17 cellular contexts compared by ENCODE assay signal in the genomic region with DNA sequence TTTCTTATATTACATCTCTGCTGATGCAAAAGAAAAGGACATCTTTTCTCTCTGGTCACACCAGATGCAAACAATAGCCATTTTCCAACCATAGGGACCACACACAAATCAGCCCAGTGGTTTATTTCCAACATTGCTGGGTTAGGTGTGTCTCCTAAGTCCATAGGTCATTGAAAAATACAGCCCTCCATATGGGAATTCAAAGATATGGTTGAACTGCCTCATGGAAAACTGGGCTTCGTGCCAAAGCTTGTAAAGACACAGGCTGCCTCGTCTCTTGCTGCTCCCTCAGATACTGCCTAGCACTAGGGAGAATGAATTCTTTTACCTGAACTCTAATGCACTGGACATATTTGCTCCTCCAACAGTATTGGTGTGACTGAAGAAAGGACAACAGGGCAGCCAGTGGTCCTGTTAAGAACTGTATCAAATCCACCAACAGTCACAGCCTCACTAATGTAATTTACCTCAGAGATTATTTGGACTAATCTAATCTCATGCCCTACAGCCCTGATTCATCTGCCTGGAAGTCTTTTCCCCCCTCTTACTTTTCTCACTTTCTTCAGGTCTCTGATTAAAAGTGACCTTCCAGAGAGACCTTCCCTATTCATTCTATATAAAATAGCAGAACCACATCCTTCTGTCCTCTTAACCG. TPM values are rescaled to one million over a fixed set of nuclear protein-coding genes. Genes with fewer than 3 reads are reported as not detected.
DNase-seq lines count a peak whose midpoint lies in the region; ATAC-seq, FAIRE-seq and TF ChIP-seq lines count a peak whose summit lies in the region.
"Had no signal": no experiment of that assay in that cellular context is flagged by ENCODE, and none has a peak within 500 bp of the region (broad histone marks: within the 10 kb centered on the region; RNA-seq: fewer than 3 reads in every experiment).

No MANE protein-coding gene starts in this region.

- H3K27ac ChIP-seq in cardiac muscle cell (no peak overlapping the region), heart left ventricle (no peak overlapping the region), colonic mucosa (peak overlapping the region; percentile 72)
- H3K27ac ChIP-seq: tibial artery had no signal

- H3K4me1 ChIP-seq in cardiac muscle cell (ENCODE audit: low read depth) (no peaks in the 10 kb centered on the region), heart left ventricle (no peaks in the 10 kb centered on the region), colonic mucosa (peaks cover 7% of the 10 kb centered on the region)
- H3K4me1 ChIP-seq: tibial artery had no signal

- H3K36me3 Mint-ChIP-seq in activated naive CD4-positive, alpha-beta T cell treated with anti-CD3 and anti-CD28 coated beads, Interleukin-2, amount 50 U/mL, for 72 hours, result no peaks in the 10 kb centered on the region

- intact Hi-C loops in heart left ventricle (cut with DNase I), result no loop called here
- intact Hi-C loops in colonic mucosa (cut with DNase I), result no loop called here

- DNase-seq in cardiac muscle cell (ENCODE audit: low read depth in 1 of 2, low spot score in 1 of 2), result peak; percentile 21 to 71
- no peak for DNase-seq in heart left ventricle
- peak; percentile 74 to 88 for DNase-seq in NCI-H524 (lab: John Stamatoyannopoulos, UW)
- peak; percentile 87 for DNase-seq in colonic mucosa
- DNase-seq in urothelium cell line (ENCODE audit: low spot score), result peak; percentile 10
- DNase-seq in activated naive CD4-positive, alpha-beta T cell treated with anti-CD3 and anti-CD28 coated beads, Interleukin-2, amount 50 U/mL, for 72 hours (ENCODE audit: low spot score in 2 of 2), result no peak
- DNase-seq: activated CD4-positive, alpha-beta T cell treated with anti-CD3 and anti-CD28 coated beads, Interleukin-2, amount 10 ng/mL, durations not matched to agents 7 days and 5 days; activated naive CD8-positive, alpha-beta T cell treated with anti-CD3 and anti-CD28 coated beads, Interleukin-2, amount 50 U/mL, for 24 hours; activated T-cell treated with anti-CD3 and anti-CD28 coated beads, Interleukin-2, amount 50 U/mL, for 24 hours; islet precursor cell; midbrain; occipital lobe; stimulated activated CD4-positive, alpha-beta T cell treated with anti-CD3 and anti-CD28 coated beads, Interleukin-4, amount 100 ng/mL, for 4 hours; tibial artery had no signal

- no peak overlapping the region for H3K4me3 ChIP-seq in cardiac muscle cell
- no peak overlapping the region for H3K4me3 ChIP-seq in heart left ventricle
- H3K4me3 ChIP-seq in colonic mucosa, result no peak overlapping the region
- H3K4me3 ChIP-seq: tibial artery had no signal

- H3K36me3 ChIP-seq in cardiac muscle cell (no peaks in the 10 kb centered on the region), heart left ventricle (no peaks in the 10 kb centered on the region), colonic mucosa (no peaks in the 10 kb centered on the region)
- H3K36me3 ChIP-seq: tibial artery had no signal

- TF ChIP-seq POLR2A in heart left ventricle (IDR thresholded peaks at IDR 0.05), result no peak

- H3K27me3 ChIP-seq in cardiac muscle cell (no peaks in the 10 kb centered on the region), heart left ventricle (no peaks in the 10 kb centered on the region), colonic mucosa (no peaks in the 10 kb centered on the region)
- H3K27me3 ChIP-seq: tibial artery had no signal

- ATAC-seq in heart left ventricle (no peak), HG02852 (IDR thresholded peaks at IDR 0.05; ENCODE audit: unreplicated experiment) (no peak), HG02623 (IDR thresholded peaks at IDR 0.05; ENCODE audit: unreplicated experiment) (no peak)
- ATAC-seq in activated naive CD4-positive, alpha-beta T cell treated with anti-CD3 and anti-CD28 coated beads, Interleukin-2, amount 50 U/mL, for 72 hours, result no peak
- ATAC-seq: activated naive CD8-positive, alpha-beta T cell treated with anti-CD3 and anti-CD28 coated beads, Interleukin-2, amount 50 U/mL, for 24 hours had no signal

- no peak overlapping the region for H3K27ac Mint-ChIP-seq in activated naive CD4-positive, alpha-beta T cell treated with anti-CD3 and anti-CD28 coated beads, Interleukin-2, amount 50 U/mL, for 72 hours
- H3K27ac Mint-ChIP-seq: activated CD4-positive, alpha-beta T cell treated with anti-CD3 and anti-CD28 coated beads, Interleukin-2, amount 10 ng/mL, durations not matched to agents 7 days and 5 days; activated naive CD8-positive, alpha-beta T cell treated with anti-CD3 and anti-CD28 coated beads, Interleukin-2, amount 50 U/mL, for 24 hours; activated T-cell treated with anti-CD3 and anti-CD28 coated beads, Interleukin-2, amount 50 U/mL, for 24 hours had no signal

- no peaks in the 10 kb centered on the region for H3K9me3 ChIP-seq in cardiac muscle cell (ENCODE audit: low read depth)
- H3K9me3 ChIP-seq in heart left ventricle, result no peaks in the 10 kb centered on the region
- no peaks in the 10 kb centered on the region for H3K9me3 ChIP-seq in colonic mucosa
- H3K9me3 ChIP-seq: tibial artery had no signal

- H3K9me3 Mint-ChIP-seq in activated naive CD4-positive, alpha-beta T cell treated with anti-CD3 and anti-CD28 coated beads, Interleukin-2, amount 50 U/mL, for 72 hours, result no peaks in the 10 kb centered on the region
- H3K9me3 Mint-ChIP-seq: activated CD4-positive, alpha-beta T cell treated with anti-CD3 and anti-CD28 coated beads, Interleukin-2, amount 10 ng/mL, durations not matched to agents 7 days and 5 days; activated naive CD8-positive, alpha-beta T cell treated with anti-CD3 and anti-CD28 coated beads, Interleukin-2, amount 50 U/mL, for 24 hours; activated T-cell treated with anti-CD3 and anti-CD28 coated beads, Interleukin-2, amount 50 U/mL, for 24 hours had no signal

- FAIRE-seq in urothelium cell line (lab: Jason Lieb, UNC), result no peak
- FAIRE-seq: endothelial cell of umbilical vein had no signal

- no peak for TF ChIP-seq CTCF in cardiac muscle cell (IDR thresholded peaks at IDR 0.05; ENCODE audit: low read depth, low read length)
- no peak for TF ChIP-seq CTCF in heart left ventricle (IDR thresholded peaks at IDR 0.05)
- no peak for TF ChIP-seq CTCF in colonic mucosa (IDR thresholded peaks at IDR 0.05)

- peak overlapping the region in 1 of 2 donors; percentile 58 for H3K9ac ChIP-seq in colonic mucosa (ENCODE audit: low read depth in 2 of 2, low read length in 2 of 2)

- WGBS in heart left ventricle, 4 donors, result 31 to 64% (median 35%) methylated on average over 3 of the region's 3 CpGs

RNA-seq across cellular contexts. Expression of gene TBC1D32, which starts 48.3 kb away (rescaled TPM):
- total RNA-seq in cardiac muscle cell (5.4 and 6.9 TPM in 2 replicates), heart left ventricle (1 to 10 TPM; 1.0 to 4.6 (median 3.4) TPM), colonic mucosa (1 to 10 TPM; 6.0 to 8.3 TPM)
- polyA plus RNA-seq in cardiac muscle cell (4.4 and 4.7 TPM in 2 replicates), heart left ventricle (1 to 10 TPM in 1 of 2 donors, under 1 TPM in 1; 0.53 to 1.1 TPM)
- 10 to 100 TPM in 1 of 2 donors, 1 to 10 TPM in 1; 8.4 to 12.6 TPM for total RNA-seq in activated naive CD4-positive, alpha-beta T cell treated with anti-CD3 and anti-CD28 coated beads, Interleukin-2, amount 50 U/mL, for 72 hours

RNA-seq across cellular contexts. Expression of gene GJA1, which starts 52.9 kb away (rescaled TPM):
- total RNA-seq in cardiac muscle cell (6.5 and 6.8 TPM in 2 replicates), heart left ventricle (100 to 1,000 TPM; 158 to 404 (median 233) TPM), colonic mucosa (10 to 100 TPM in 1 of 2 donors, 1 to 10 TPM in 1; 8.2 to 13.7 TPM)
- polyA plus RNA-seq in cardiac muscle cell (2.6 and 3.3 TPM in 2 replicates), heart left ventricle (100 to 1,000 TPM; 103 to 121 TPM)
- total RNA-seq in activated naive CD4-positive, alpha-beta T cell treated with anti-CD3 and anti-CD28 coated beads, Interleukin-2, amount 50 U/mL, for 72 hours, result under 1 TPM; 0.08 to 0.16 TPM
- total RNA-seq: activated CD4-positive, alpha-beta T cell treated with anti-CD3 and anti-CD28 coated beads, Interleukin-2, amount 10 ng/mL, durations not matched to agents 7 days and 5 days had no signal

Comparison
In these comparisons a context has a peak if more than half of its experiments do, and no peak if none do; other contexts are left out.
1. DNase-seq: peak in cardiac muscle cell (2 of 2), NCI-H524 (2 of 2), colonic mucosa (single experiment) and urothelium cell line (single experiment); none in heart left ventricle (0 of 5) and activated naive CD4-positive, alpha-beta T cell treated with anti-CD3 and anti-CD28 coated beads, Interleukin-2, amount 50 U/mL, for 72 hours (0 of 2).
2. RNA of gene GJA1, which starts 52.9 kb away (total RNA-seq): 158 to 404 TPM in heart left ventricle; 8.2 to 13.7 TPM in colonic mucosa, 6.5 to 6.8 TPM in cardiac muscle cell and 0.08 to 0.16 TPM in activated naive CD4-positive, alpha-beta T cell treated with anti-CD3 and anti-CD28 coated beads, Interleukin-2, amount 50 U/mL, for 72 hours; every median in the first group is over 10 times any median in the second.